ENCODE assay signal across 8 cellular contexts in genomic region chr7:149772236-149772820, GRCh38. TPM values are rescaled to one million over a fixed set of nuclear protein-coding genes. Genes with fewer than 3 reads are reported as not detected.
DNase-seq lines count a peak whose midpoint lies in the region; ATAC-seq and TF ChIP-seq lines count a peak whose summit lies in the region.

No MANE protein-coding gene starts in this region.

- TF ChIP-seq POLR2A in prostate gland (IDR thresholded peaks at IDR 0.05) = no peak

- H3K27me3 Mint-ChIP-seq in activated B cell treated with CpG ODN at 0.5 μM for 24 hours = peaks cover 8% of the 10 kb centered on the region
- H3K27me3 Mint-ChIP-seq in glutamatergic neuron (ENCODE audit: unreplicated experiment) = peaks cover 13% of the 10 kb centered on the region

- POLR2A ChIA-PET in activated B cell treated with CpG ODN at 0.5 μM for 24 hours (lab: Charles Lee) = interaction anchor here (0.6 to 1.1 kb wide), 6 partner anchors 66 to 1533 kb away, joined by 3 to 14 read pairs (median 8); partner anchors contain the start of gene ZNF862

- no peaks in the 10 kb centered on the region for H3K9me3 Mint-ChIP-seq in activated B cell treated with CpG ODN at 0.5 μM for 24 hours
- peaks cover 3% of the 10 kb centered on the region for H3K9me3 Mint-ChIP-seq in glutamatergic neuron (ENCODE audit: unreplicated experiment)

- H3K4me1 Mint-ChIP-seq in activated B cell treated with CpG ODN at 0.5 μM for 24 hours = no peaks in the 10 kb centered on the region
- peaks cover 4% of the 10 kb centered on the region for H3K4me1 Mint-ChIP-seq in glutamatergic neuron (ENCODE audit: low read depth, unreplicated experiment)

- ATAC-seq in activated B cell treated with CpG ODN at 0.5 μM for 24 hours (ENCODE audit: low read depth) = no peak
- ATAC-seq in HG02763 (IDR thresholded peaks at IDR 0.05; ENCODE audit: unreplicated experiment) = no peak
- ATAC-seq in HG03342 (IDR thresholded peaks at IDR 0.05; ENCODE audit: unreplicated experiment) = no peak

- intact Hi-C loops in activated B cell treated with CpG ODN at 0.5 μM for 24 hours (cut with micrococcal nuclease) = loop anchor here (5.0 to 10.0 kb wide), 4 partner anchors 310 to 1455 kb away; partner anchors contain the start of genes ABCF2, ZNF775 and ZNF777
- intact Hi-C loops in prostate gland (cut with DNase I) = loop anchor here (5.0 kb wide), 1 partner anchor 65 kb away; the partner anchor contains the start of gene ZNF862

- peak; percentile 28 for DNase-seq in activated CD8-positive, alpha-beta memory T cell treated with anti-CD3 and anti-CD28 coated beads, Interleukin-2, amount 50 U/mL, for 4 hours
- no peak for DNase-seq in activated CD8-positive, alpha-beta memory T cell treated with anti-CD3 and anti-CD28 coated beads, Interleukin-2, amount 50 U/mL, for 48 hours
- no peak for DNase-seq in activated B cell treated with CpG ODN at 0.5 μM for 24 hours
- peak; percentile 67 for DNase-seq in glutamatergic neuron
- DNase-seq in prostate gland (ENCODE audit: low spot score) = no peak
- no peak for DNase-seq in DMS114 treated with DMSO at 0.1 percent for 48 hours (lab: John Stamatoyannopoulos, UW; ENCODE audit: unreplicated experiment)

- H3K4me3 Mint-ChIP-seq in activated B cell treated with CpG ODN at 0.5 μM for 24 hours = peak overlapping the region; percentile 73
- H3K4me3 Mint-ChIP-seq in glutamatergic neuron (ENCODE audit: unreplicated experiment) = peak overlapping the region; percentile 30

- no peaks in the 10 kb centered on the region for H3K36me3 Mint-ChIP-seq in activated B cell treated with CpG ODN at 0.5 μM for 24 hours (ENCODE audit: low read depth)
- peaks cover 6% of the 10 kb centered on the region for H3K36me3 Mint-ChIP-seq in glutamatergic neuron (ENCODE audit: unreplicated experiment)

- H3K4me3 ChIP-seq in prostate gland = peak overlapping the region; percentile 54 to 61

- no peak for TF ChIP-seq CTCF in activated B cell treated with CpG ODN at 0.5 μM for 24 hours (IDR thresholded peaks at IDR 0.05)
- no peak for TF ChIP-seq CTCF in glutamatergic neuron (IDR thresholded peaks at IDR 0.05; ENCODE audit: partially characterized antibody, unreplicated experiment)
- no peak for TF ChIP-seq CTCF in prostate gland (IDR thresholded peaks at IDR 0.05)

- H3K27ac Mint-ChIP-seq in activated B cell treated with CpG ODN at 0.5 μM for 24 hours (no peak overlapping the region), glutamatergic neuron (ENCODE audit: unreplicated experiment) (no peak overlapping the region)

- WGBS in prostate gland = 3% methylated on average over 36 of the region's 40 CpGs

- CTCF ChIA-PET in activated B cell treated with CpG ODN at 0.5 μM for 24 hours (lab: Charles Lee) = interaction anchor here (1.9 kb wide), 1 partner anchor 30 kb away, joined by 6 read pairs; no protein-coding TSS in a partner anchor

- no peaks in the 10 kb centered on the region for H3K4me1 ChIP-seq in prostate gland (replicated peaks)

- H3K27me3 ChIP-seq in prostate gland (replicated peaks; ENCODE audit: insufficient read depth) = no peaks in the 10 kb centered on the region

- no peaks in the 10 kb centered on the region for H3K36me3 ChIP-seq in prostate gland

- H3K9me3 ChIP-seq in prostate gland = no peaks in the 10 kb centered on the region

- H3K27ac ChIP-seq in prostate gland = peak overlapping the region; percentile 63 to 65

RNA-seq across cellular contexts. Expression of gene ZNF467, which starts 1.1 kb away (rescaled TPM):
- 0.20 and 0.32 TPM in 2 replicates for total RNA-seq in activated B cell treated with CpG ODN at 0.5 μM for 24 hours
- 1.4 TPM for total RNA-seq in glutamatergic neuron (ENCODE audit: unreplicated experiment)
- total RNA-seq in prostate gland = 1 to 10 TPM; 6.0 to 7.9 TPM

Comparison
In these comparisons a context has a peak if more than half of its experiments do, and no peak if none do; other contexts are left out.
1. DNase-seq: peak in activated CD8-positive, alpha-beta memory T cell treated with anti-CD3 and anti-CD28 coated beads, Interleukin-2, amount 50 U/mL, for 4 hours (single experiment) and glutamatergic neuron (single experiment); none in activated CD8-positive, alpha-beta memory T cell treated with anti-CD3 and anti-CD28 coated beads, Interleukin-2, amount 50 U/mL, for 48 hours (single experiment), activated B cell treated with CpG ODN at 0.5 μM for 24 hours (single experiment), prostate gland (single experiment) and DMS114 treated with DMSO at 0.1 percent for 48 hours (single experiment).